32 cellular contexts compared by ENCODE assay signal in genomic region chr1:216553040-216553439, GRCh38.
"Had no signal": no experiment of that assay in that cellular context is flagged by ENCODE, and none has a peak within 500 bp of the region (broad histone marks: within the 10 kb centered on the region; RNA-seq: fewer than 3 reads in every experiment).

No MANE protein-coding gene starts in this region.

- H3K27me3 Mint-ChIP-seq: naive B cell; stimulated activated naive CD8-positive, alpha-beta T cell treated with anti-CD3 and anti-CD28 coated beads, Interleukin-15, Interleukin-2, amounts not matched to agents 100 ng/mL and 50 ng/mL, for 24 hours had no signal

- H3K27ac ChIP-seq: left lung, lower lobe of right lung, neural progenitor cell, neutrophil, parathyroid adenoma, sigmoid colon, spleen, suprapubic skin, thoracic aorta, tibial artery, upper lobe of right lung had no signal

- H3K27ac Mint-ChIP-seq: immature natural killer cell; mesothelial cell of epicardium; naive B cell; natural killer cell; nephron progenitor cell; neural progenitor cell; stimulated activated effector memory CD8-positive, alpha-beta T cell treated with anti-CD3 and anti-CD28 coated beads, Interleukin-12 subunit alpha, Interleukin-12 subunit beta, amount 100 ng/mL, for 72 hours; stimulated activated naive CD8-positive, alpha-beta T cell treated with anti-CD3 and anti-CD28 coated beads, Interleukin-15, Interleukin-2, amounts not matched to agents 100 ng/mL and 50 ng/mL, for 24 hours had no signal

- H3K9me3 Mint-ChIP-seq: mesothelial cell of epicardium, nephron progenitor cell, neural progenitor cell had no signal

- H3K36me3 ChIP-seq: left lung, lower lobe of right lung, neural progenitor cell, neutrophil, sigmoid colon, spleen, suprapubic skin, thoracic aorta, tibial artery, upper lobe of right lung had no signal

- FAIRE-seq: islet of Langerhans, kidney, small intestine, urothelium cell line had no signal

- ATAC-seq: left colon; left lung; lower lobe of right lung; natural killer cell; right cardiac atrium; stimulated activated effector memory CD8-positive, alpha-beta T cell treated with anti-CD3 and anti-CD28 coated beads, Interleukin-12 subunit alpha, Interleukin-12 subunit beta, amount 100 ng/mL, for 72 hours; upper lobe of right lung had no signal

- DNase-seq: hippocampal formation; immature natural killer cell; kidney; left colon; left lung; lower lobe of right lung; mammary epithelial cell; mesenchymal stem cell; naive B cell; natural killer cell; nephron progenitor cell; occipital lobe; retina; right cardiac atrium; sigmoid colon; small intestine; spleen; stimulated activated CD4-positive, alpha-beta T cell treated with anti-CD3 and anti-CD28 coated beads, Interleukin-4, amount 100 ng/mL, for 24 hours; stimulated activated naive CD4-positive, alpha-beta T cell; tibial artery; trophoblast cell; upper lobe of right lung had no signal

- H3K4me2 ChIP-seq: neural progenitor cell had no signal

- H2AFZ ChIP-seq: neural progenitor cell, parathyroid adenoma had no signal

- H3K4me1 Mint-ChIP-seq: immature natural killer cell; naive B cell; natural killer cell; nephron progenitor cell; stimulated activated effector memory CD8-positive, alpha-beta T cell treated with anti-CD3 and anti-CD28 coated beads, Interleukin-12 subunit alpha, Interleukin-12 subunit beta, amount 100 ng/mL, for 72 hours had no signal

- H3K36me3 Mint-ChIP-seq: immature natural killer cell; mesothelial cell of epicardium; naive B cell; natural killer cell; neural progenitor cell; stimulated activated effector memory CD8-positive, alpha-beta T cell treated with anti-CD3 and anti-CD28 coated beads, Interleukin-12 subunit alpha, Interleukin-12 subunit beta, amount 100 ng/mL, for 72 hours had no signal

- H3K9me3 ChIP-seq: left lung, lower lobe of right lung, neutrophil, sigmoid colon, spleen, suprapubic skin, thoracic aorta, tibial artery, upper lobe of right lung had no signal

- H3K27me3 ChIP-seq: left lung, neural progenitor cell, neutrophil, sigmoid colon, spleen, suprapubic skin, tibial artery, upper lobe of right lung had no signal

- H3K4me3 Mint-ChIP-seq: immature natural killer cell; mesothelial cell of epicardium; naive B cell; natural killer cell; nephron progenitor cell; neural progenitor cell; stimulated activated effector memory CD8-positive, alpha-beta T cell treated with anti-CD3 and anti-CD28 coated beads, Interleukin-12 subunit alpha, Interleukin-12 subunit beta, amount 100 ng/mL, for 72 hours; stimulated activated naive CD8-positive, alpha-beta T cell treated with anti-CD3 and anti-CD28 coated beads, Interleukin-15, Interleukin-2, amounts not matched to agents 100 ng/mL and 50 ng/mL, for 24 hours had no signal

- H3K4me3 ChIP-seq: left lung, lower lobe of right lung, neural progenitor cell, sigmoid colon, spleen, suprapubic skin, thoracic aorta, tibial artery, upper lobe of right lung had no signal

- H3K9ac ChIP-seq: neural progenitor cell, parathyroid adenoma had no signal

- H3K4me1 ChIP-seq: left lung, lower lobe of right lung, neural progenitor cell, sigmoid colon, spleen, suprapubic skin, tibial artery, upper lobe of right lung had no signal
